ENCODE assay signal across 1 cellular context in genomic region chr6:37818536-37819176, GRCh38.
A peak's percentile ranks its signal among the peaks of the same experiment; 100 is the strongest.
TF ChIP-seq lines count a peak whose summit lies in the region.

No MANE protein-coding gene starts in this region.

TF ChIP-seq in GM12878, 131 proteins besides CTCF, POLR2A, EP300 and RAD21 (continued from another document):
- TF ChIP-seq MTA2 (IDR thresholded peaks at IDR 0.05; ENCODE audit: low read depth) (peak; percentile 49), CBFB (IDR thresholded peaks at IDR 0.05; ENCODE audit: low read depth) (peak; percentile 84), SPI1 (IDR thresholded peaks at IDR 0.05; ENCODE audit: borderline replicate concordance, insufficient read depth, low read depth, low read length) (peak; percentile 78), NRF1 (conservative IDR thresholded peaks at IDR 0.05; ENCODE audit: low read depth, low read length) (peak; percentile 96), TCF12 (IDR thresholded peaks at IDR 0.05; ENCODE audit: low read depth, low read length) (0 out of 2 replicates have a peak, but pooled peaks have one; percentile 21), PAX5 (IDR thresholded peaks at IDR 0.05; ENCODE audit: borderline replicate concordance, low read depth, low read length) (0 out of 2 replicates have a peak, but pooled peaks have one; percentile 10), CHD4 (IDR thresholded peaks at IDR 0.05) (no peak), POLR2AphosphoS5 (IDR thresholded peaks at IDR 0.05; ENCODE audit: low read length) (peak; percentile 96), ZZZ3 (IDR thresholded peaks at IDR 0.05; ENCODE audit: control insufficient read depth, insufficient read length, low read depth) (no peak), TAF1 (IDR thresholded peaks at IDR 0.05; ENCODE audit: borderline replicate concordance, low read depth, low read length) (peak; percentile 74; the same call in 1 of the 2 replicates), MLLT1 (IDR thresholded peaks at IDR 0.05) (peak; percentile 66; the same call in 1 of the 2 replicates), RELA (IDR thresholded peaks at IDR 0.05; ENCODE audit: borderline replicate concordance, partially characterized antibody) (peak; percentile 6), HCFC1 (IDR thresholded peaks at IDR 0.05; ENCODE audit: low read length) (peak; percentile 8; the same call in 1 of the 2 replicates), TARDBP (IDR thresholded peaks at IDR 0.05; ENCODE audit: borderline replicate concordance) (0 out of 2 replicates have a peak, but pooled peaks have one; percentile 15), GATAD2B (conservative IDR thresholded peaks at IDR 0.05; ENCODE audit: low read depth) (peak; percentile 92), MTA3 (IDR thresholded peaks at IDR 0.05; ENCODE audit: borderline replicate concordance, low read length) (peak; percentile 66; the same call in 1 of the 2 replicates), MXI1 (IDR thresholded peaks at IDR 0.05; ENCODE audit: low read depth, low read length) (0 out of 2 replicates have a peak, but pooled peaks have one; percentile 66), BHLHE40 (IDR thresholded peaks at IDR 0.05; ENCODE audit: borderline replicate concordance in 1 of 2, low read depth in 2 of 2, low read length in 1 of 2) (no peak), YY1 (IDR thresholded peaks at IDR 0.05; ENCODE audit: low read depth, low read length) (peak; percentile 8; the same call in 1 of the 2 replicates), PML (IDR thresholded peaks at IDR 0.05; ENCODE audit: low read length) (peak; percentile 97), DPF2 (IDR thresholded peaks at IDR 0.05) (no peak; the same call in 1 of the 2 replicates), TCF3 (IDR thresholded peaks at IDR 0.05; ENCODE audit: borderline replicate concordance, insufficient read depth, low read depth, low read length) (0 out of 2 replicates have a peak, but pooled peaks have one; percentile 45), POLR2AphosphoS2 (IDR thresholded peaks at IDR 0.05; ENCODE audit: low read depth, low read length) (peak; percentile 88), WRNIP1 (IDR thresholded peaks at IDR 0.05; ENCODE audit: borderline replicate concordance, low read depth, low read length) (0 out of 2 replicates have a peak, but pooled peaks have one; percentile 23), EED (IDR thresholded peaks at IDR 0.05; ENCODE audit: low read depth) (peak; percentile 53; the same call in 1 of the 2 replicates), IKZF1 (conservative IDR thresholded peaks at IDR 0.05) (peak; percentile 92), KDM1A (IDR thresholded peaks at IDR 0.05; ENCODE audit: borderline replicate concordance) (no peak), SUZ12 (IDR thresholded peaks at IDR 0.05; ENCODE audit: unreplicated experiment) (no peak), EGR1 (IDR thresholded peaks at IDR 0.05; ENCODE audit: borderline replicate concordance in 1 of 2, low read depth in 2 of 2, low read length in 2 of 2) (peak in 1 of 2 experiments; percentile 91; a peak in 2 of 3 replicates), IKZF2 (IDR thresholded peaks at IDR 0.05) (peak; percentile 85 to 86), HDAC2 (IDR thresholded peaks at IDR 0.05) (no peak), ZNF24 (IDR thresholded peaks at IDR 0.05) (no peak), POU2F2 (IDR thresholded peaks at IDR 0.05; ENCODE audit: borderline replicate concordance, low read depth, low read length) (peak; percentile 84; the same call in 2 of the 3 replicates), SREBF2 (IDR thresholded peaks at IDR 0.05; ENCODE audit: low read length) (no peak), ESRRA (IDR thresholded peaks at IDR 0.05; ENCODE audit: low read length) (no peak), ZNF217 (IDR thresholded peaks at IDR 0.05) (0 out of 2 replicates have a peak, but pooled peaks have one; percentile 26), RUNX3 (IDR thresholded peaks at IDR 0.05; ENCODE audit: low read length) (peak; percentile 67), SIN3A (IDR thresholded peaks at IDR 0.05; ENCODE audit: low read depth, low read length) (peak; percentile 62; the same call in 1 of the 2 replicates)
- TF ChIP-seq, protein P1, sequence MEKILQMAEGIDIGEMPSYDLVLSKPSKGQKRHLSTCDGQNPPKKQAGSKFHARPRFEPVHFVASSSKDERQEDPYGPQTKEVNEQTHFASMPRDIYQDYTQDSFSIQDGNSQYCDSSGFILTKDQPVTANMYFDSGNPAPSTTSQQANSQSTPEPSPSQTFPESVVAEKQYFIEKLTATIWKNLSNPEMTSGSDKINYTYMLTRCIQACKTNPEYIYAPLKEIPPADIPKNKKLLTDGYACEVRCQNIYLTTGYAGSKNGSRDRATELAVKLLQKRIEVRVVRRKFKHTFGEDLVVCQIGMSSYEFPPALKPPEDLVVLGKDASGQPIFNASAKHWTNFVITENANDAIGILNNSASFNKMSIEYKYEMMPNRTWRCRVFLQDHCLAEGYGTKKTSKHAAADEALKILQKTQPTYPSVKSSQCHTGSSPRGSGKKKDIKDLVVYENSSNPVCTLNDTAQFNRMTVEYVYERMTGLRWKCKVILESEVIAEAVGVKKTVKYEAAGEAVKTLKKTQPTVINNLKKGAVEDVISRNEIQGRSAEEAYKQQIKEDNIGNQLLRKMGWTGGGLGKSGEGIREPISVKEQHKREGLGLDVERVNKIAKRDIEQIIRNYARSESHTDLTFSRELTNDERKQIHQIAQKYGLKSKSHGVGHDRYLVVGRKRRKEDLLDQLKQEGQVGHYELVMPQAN (conservative IDR thresholded peaks at IDR 0.05), result peak; percentile 64; the same call in 1 of the 2 replicates
- TF ChIP-seq, protein P2, sequence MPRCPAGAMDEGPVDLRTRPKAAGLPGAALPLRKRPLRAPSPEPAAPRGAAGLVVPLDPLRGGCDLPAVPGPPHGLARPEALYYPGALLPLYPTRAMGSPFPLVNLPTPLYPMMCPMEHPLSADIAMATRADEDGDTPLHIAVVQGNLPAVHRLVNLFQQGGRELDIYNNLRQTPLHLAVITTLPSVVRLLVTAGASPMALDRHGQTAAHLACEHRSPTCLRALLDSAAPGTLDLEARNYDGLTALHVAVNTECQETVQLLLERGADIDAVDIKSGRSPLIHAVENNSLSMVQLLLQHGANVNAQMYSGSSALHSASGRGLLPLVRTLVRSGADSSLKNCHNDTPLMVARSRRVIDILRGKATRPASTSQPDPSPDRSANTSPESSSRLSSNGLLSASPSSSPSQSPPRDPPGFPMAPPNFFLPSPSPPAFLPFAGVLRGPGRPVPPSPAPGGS (IDR thresholded peaks at IDR 0.05; ENCODE audit: borderline replicate concordance, insufficient read depth, low read depth, low read length, poor library complexity, severe bottlenecking), result no peak
- TF ChIP-seq, protein P3, sequence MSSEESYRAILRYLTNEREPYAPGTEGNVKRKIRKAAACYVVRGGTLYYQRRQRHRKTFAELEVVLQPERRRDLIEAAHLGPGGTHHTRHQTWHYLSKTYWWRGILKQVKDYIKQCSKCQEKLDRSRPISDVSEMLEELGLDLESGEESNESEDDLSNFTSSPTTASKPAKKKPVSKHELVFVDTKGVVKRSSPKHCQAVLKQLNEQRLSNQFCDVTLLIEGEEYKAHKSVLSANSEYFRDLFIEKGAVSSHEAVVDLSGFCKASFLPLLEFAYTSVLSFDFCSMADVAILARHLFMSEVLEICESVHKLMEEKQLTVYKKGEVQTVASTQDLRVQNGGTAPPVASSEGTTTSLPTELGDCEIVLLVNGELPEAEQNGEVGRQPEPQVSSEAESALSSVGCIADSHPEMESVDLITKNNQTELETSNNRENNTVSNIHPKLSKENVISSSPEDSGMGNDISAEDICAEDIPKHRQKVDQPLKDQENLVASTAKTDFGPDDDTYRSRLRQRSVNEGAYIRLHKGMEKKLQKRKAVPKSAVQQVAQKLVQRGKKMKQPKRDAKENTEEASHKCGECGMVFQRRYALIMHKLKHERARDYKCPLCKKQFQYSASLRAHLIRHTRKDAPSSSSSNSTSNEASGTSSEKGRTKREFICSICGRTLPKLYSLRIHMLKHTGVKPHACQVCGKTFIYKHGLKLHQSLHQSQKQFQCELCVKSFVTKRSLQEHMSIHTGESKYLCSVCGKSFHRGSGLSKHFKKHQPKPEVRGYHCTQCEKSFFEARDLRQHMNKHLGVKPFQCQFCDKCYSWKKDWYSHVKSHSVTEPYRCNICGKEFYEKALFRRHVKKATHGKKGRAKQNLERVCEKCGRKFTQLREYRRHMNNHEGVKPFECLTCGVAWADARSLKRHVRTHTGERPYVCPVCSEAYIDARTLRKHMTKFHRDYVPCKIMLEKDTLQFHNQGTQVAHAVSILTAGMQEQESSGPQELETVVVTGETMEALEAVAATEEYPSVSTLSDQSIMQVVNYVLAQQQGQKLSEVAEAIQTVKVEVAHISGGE (CRISPR knock-in tag; IDR thresholded peaks at IDR 0.05), result no peak
- TF ChIP-seq, protein P4, sequence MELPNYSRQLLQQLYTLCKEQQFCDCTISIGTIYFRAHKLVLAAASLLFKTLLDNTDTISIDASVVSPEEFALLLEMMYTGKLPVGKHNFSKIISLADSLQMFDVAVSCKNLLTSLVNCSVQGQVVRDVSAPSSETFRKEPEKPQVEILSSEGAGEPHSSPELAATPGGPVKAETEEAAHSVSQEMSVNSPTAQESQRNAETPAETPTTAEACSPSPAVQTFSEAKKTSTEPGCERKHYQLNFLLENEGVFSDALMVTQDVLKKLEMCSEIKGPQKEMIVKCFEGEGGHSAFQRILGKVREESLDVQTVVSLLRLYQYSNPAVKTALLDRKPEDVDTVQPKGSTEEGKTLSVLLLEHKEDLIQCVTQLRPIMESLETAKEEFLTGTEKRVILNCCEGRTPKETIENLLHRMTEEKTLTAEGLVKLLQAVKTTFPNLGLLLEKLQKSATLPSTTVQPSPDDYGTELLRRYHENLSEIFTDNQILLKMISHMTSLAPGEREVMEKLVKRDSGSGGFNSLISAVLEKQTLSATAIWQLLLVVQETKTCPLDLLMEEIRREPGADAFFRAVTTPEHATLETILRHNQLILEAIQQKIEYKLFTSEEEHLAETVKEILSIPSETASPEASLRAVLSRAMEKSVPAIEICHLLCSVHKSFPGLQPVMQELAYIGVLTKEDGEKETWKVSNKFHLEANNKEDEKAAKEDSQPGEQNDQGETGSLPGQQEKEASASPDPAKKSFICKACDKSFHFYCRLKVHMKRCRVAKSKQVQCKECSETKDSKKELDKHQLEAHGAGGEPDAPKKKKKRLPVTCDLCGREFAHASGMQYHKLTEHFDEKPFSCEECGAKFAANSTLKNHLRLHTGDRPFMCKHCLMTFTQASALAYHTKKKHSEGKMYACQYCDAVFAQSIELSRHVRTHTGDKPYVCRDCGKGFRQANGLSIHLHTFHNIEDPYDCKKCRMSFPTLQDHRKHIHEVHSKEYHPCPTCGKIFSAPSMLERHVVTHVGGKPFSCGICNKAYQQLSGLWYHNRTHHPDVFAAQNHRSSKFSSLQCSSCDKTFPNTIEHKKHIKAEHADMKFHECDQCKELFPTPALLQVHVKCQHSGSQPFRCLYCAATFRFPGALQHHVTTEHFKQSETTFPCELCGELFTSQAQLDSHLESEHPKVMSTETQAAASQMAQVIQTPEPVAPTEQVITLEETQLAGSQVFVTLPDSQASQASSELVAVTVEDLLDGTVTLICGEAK (IDR thresholded peaks at IDR 0.05; ENCODE audit: borderline replicate concordance), result peak; percentile 22; the same call in 1 of the 2 replicates
